ENCODE assay signal across 21 cellular contexts in genomic region chr10:43944742-43945730, GRCh38.
DNase-seq lines count a peak whose midpoint lies in the region; ATAC-seq and TF ChIP-seq lines count a peak whose summit lies in the region.
"Had no signal": no experiment of that assay in that cellular context is flagged by ENCODE, and none has a peak within 500 bp of the region (broad histone marks: within the 10 kb centered on the region; RNA-seq: fewer than 3 reads in every experiment).

No MANE protein-coding gene starts in this region.

- H3K4me3 Mint-ChIP-seq in activated CD4-positive, alpha-beta memory T cell treated with anti-CD3 and anti-CD28 coated beads, Interleukin-2, amount 10 ng/mL, durations not matched to agents 7 days and 5 days = no peak overlapping the region
- H3K4me3 Mint-ChIP-seq in activated CD4-positive, alpha-beta memory T cell treated with anti-CD3 and anti-CD28 coated beads for 36 hours = no peak overlapping the region
- H3K4me3 Mint-ChIP-seq in nephron = peak overlapping the region in 1 of 3 experiments; percentile 39
- H3K4me3 Mint-ChIP-seq: activated CD4-positive, alpha-beta T cell treated with anti-CD3 and anti-CD28 coated beads, Interleukin-2, amount 10 ng/mL, durations not matched to agents 7 days and 5 days; activated naive CD4-positive, alpha-beta T cell treated with anti-CD3 and anti-CD28 coated beads, Interleukin-2, amount 50 U/mL, for 24 hours; activated T-cell treated with anti-CD3 and anti-CD28 coated beads, Interleukin-2, amount 50 U/mL, for 4 hours had no signal

- 73 to 81% (median 77%) methylated on average over 12 of the region's 12 CpGs for WGBS in heart left ventricle, 4 donors

- ATAC-seq in heart left ventricle = peak; percentile 28 to 52 (median 34)
- ATAC-seq: activated T-cell treated with anti-CD3 and anti-CD28 coated beads, Interleukin-2, amount 50 U/mL, for 4 hours; T-cell had no signal

- peaks cover 2 to 36% (median 25%) of the 10 kb centered on the region in 12 donors for H3K4me1 ChIP-seq in heart left ventricle
- H3K4me1 ChIP-seq: transverse colon had no signal

- POLR2A ChIA-PET in activated CD4-positive, alpha-beta memory T cell treated with anti-CD3 and anti-CD28 coated beads, Interleukin-2, amount 10 ng/mL, durations not matched to agents 7 days and 5 days (lab: Charles Lee) = no interaction called here
- POLR2A ChIA-PET in activated CD4-positive, alpha-beta memory T cell treated with anti-CD3 and anti-CD28 coated beads for 36 hours (lab: Charles Lee) = no interaction called here

- H3K27me3 ChIP-seq in heart left ventricle (no peaks in the 10 kb centered on the region), H7 (ENCODE audit: control insufficient read depth, insufficient read depth, low read length) (no peaks in the 10 kb centered on the region)
- H3K27me3 ChIP-seq: BE2C, transverse colon had no signal

- CTCF ChIA-PET in activated CD4-positive, alpha-beta memory T cell treated with anti-CD3 and anti-CD28 coated beads, Interleukin-2, amount 10 ng/mL, durations not matched to agents 7 days and 5 days (lab: Charles Lee) = no interaction called here
- CTCF ChIA-PET in activated CD4-positive, alpha-beta memory T cell treated with anti-CD3 and anti-CD28 coated beads for 36 hours (lab: Charles Lee) = no interaction called here

- H3K27ac Mint-ChIP-seq in activated CD4-positive, alpha-beta memory T cell treated with anti-CD3 and anti-CD28 coated beads, Interleukin-2, amount 10 ng/mL, durations not matched to agents 7 days and 5 days = no peak overlapping the region
- H3K27ac Mint-ChIP-seq in activated CD4-positive, alpha-beta memory T cell treated with anti-CD3 and anti-CD28 coated beads for 36 hours = no peak overlapping the region
- H3K27ac Mint-ChIP-seq in nephron = peak overlapping the region; percentile 90 to 96 (median 96)
- H3K27ac Mint-ChIP-seq: activated CD4-positive, alpha-beta T cell treated with anti-CD3 and anti-CD28 coated beads, Interleukin-2, amount 10 ng/mL, durations not matched to agents 7 days and 5 days; activated naive CD4-positive, alpha-beta T cell treated with anti-CD3 and anti-CD28 coated beads, Interleukin-2, amount 50 U/mL, for 24 hours; T-cell had no signal

- no peaks in the 10 kb centered on the region for H3K9me3 Mint-ChIP-seq in activated CD4-positive, alpha-beta memory T cell treated with anti-CD3 and anti-CD28 coated beads, Interleukin-2, amount 10 ng/mL, durations not matched to agents 7 days and 5 days
- H3K9me3 Mint-ChIP-seq in activated CD4-positive, alpha-beta memory T cell treated with anti-CD3 and anti-CD28 coated beads for 36 hours = no peaks in the 10 kb centered on the region
- peaks cover 8% of the 10 kb centered on the region for H3K9me3 Mint-ChIP-seq in nephron
- H3K9me3 Mint-ChIP-seq: activated CD4-positive, alpha-beta T cell treated with anti-CD3 and anti-CD28 coated beads, Interleukin-2, amount 10 ng/mL, durations not matched to agents 7 days and 5 days; activated naive CD4-positive, alpha-beta T cell treated with anti-CD3 and anti-CD28 coated beads, Interleukin-2, amount 50 U/mL, for 24 hours had no signal

- intact Hi-C loops in activated CD4-positive, alpha-beta memory T cell treated with anti-CD3 and anti-CD28 coated beads for 36 hours (cut with micrococcal nuclease) = no loop called here
- intact Hi-C loops in heart left ventricle (cut with DNase I) = no loop called here

- peaks cover 0 to 12% (median 0%) of the 10 kb centered on the region in 12 donors for H3K9me3 ChIP-seq in heart left ventricle
- H3K9me3 ChIP-seq: BE2C, neutrophil, transverse colon had no signal

- H3K27ac ChIP-seq in heart left ventricle = peak overlapping the region in 1 of 12 donors; percentile 19
- H3K27ac ChIP-seq: neutrophil, transverse colon had no signal

- H3K36me3 ChIP-seq in heart left ventricle = no peaks in the 10 kb centered on the region
- H3K36me3 ChIP-seq in H7 (replicated peaks; ENCODE audit: control insufficient read depth, insufficient read depth, low read length) = no peaks in the 10 kb centered on the region
- H3K36me3 ChIP-seq: BE2C, neutrophil, transverse colon had no signal

- no peak for TF ChIP-seq POLR2A in heart left ventricle (IDR thresholded peaks at IDR 0.05)

- TF ChIP-seq CTCF in heart left ventricle (IDR thresholded peaks at IDR 0.05) (no peak), nephron (IDR thresholded peaks at IDR 0.05; ENCODE audit: unreplicated experiment in 3 of 3) (no peak)

- no peak overlapping the region for H3K4me3 ChIP-seq in heart left ventricle
- no peak overlapping the region for H3K4me3 ChIP-seq in H7 (ENCODE audit: insufficient read depth, low read depth, low read length)
- H3K4me3 ChIP-seq: transverse colon had no signal

- peak; percentile 5 for DNase-seq in activated CD4-positive, alpha-beta memory T cell treated with anti-CD3 and anti-CD28 coated beads, Interleukin-2, amount 10 ng/mL, durations not matched to agents 7 days and 5 days
- DNase-seq in activated CD4-positive, alpha-beta memory T cell treated with anti-CD3 and anti-CD28 coated beads for 36 hours = no peak
- peak in 3 of 5 donors; percentile 10 to 46 (median 22) for DNase-seq in heart left ventricle
- peak; percentile 38 for DNase-seq in ureter (ENCODE audit: low spot score)
- DNase-seq in T-helper 2 cell = no peak
- no peak for DNase-seq in H7
- no peak for DNase-seq in activated CD4-positive, alpha-beta T cell treated with anti-CD3 and anti-CD28 coated beads, Interleukin-2, amount 50 U/mL, for 48 hours
- DNase-seq: 8988T; activated CD4-positive, alpha-beta T cell treated with anti-CD3 and anti-CD28 coated beads, Interleukin-2, amount 10 ng/mL, durations not matched to agents 7 days and 5 days; activated T-cell treated with anti-CD3 and anti-CD28 coated beads, Interleukin-2, amount 50 U/mL, for 4 hours; BE2C; hippocampal formation; Kasumi-1; NCI-H1092; NCI-H510A; stimulated activated naive CD4-positive, alpha-beta T cell; transverse colon had no signal

- no peaks in the 10 kb centered on the region for H3K4me1 Mint-ChIP-seq in activated CD4-positive, alpha-beta memory T cell treated with anti-CD3 and anti-CD28 coated beads, Interleukin-2, amount 10 ng/mL, durations not matched to agents 7 days and 5 days
- peaks cover 5% of the 10 kb centered on the region for H3K4me1 Mint-ChIP-seq in activated CD4-positive, alpha-beta memory T cell treated with anti-CD3 and anti-CD28 coated beads for 36 hours (ENCODE audit: low read depth)
- peaks cover 50% of the 10 kb centered on the region for H3K4me1 Mint-ChIP-seq in nephron
- H3K4me1 Mint-ChIP-seq: activated CD4-positive, alpha-beta T cell treated with anti-CD3 and anti-CD28 coated beads, Interleukin-2, amount 10 ng/mL, durations not matched to agents 7 days and 5 days had no signal

- no peaks in the 10 kb centered on the region for H3K36me3 Mint-ChIP-seq in activated CD4-positive, alpha-beta memory T cell treated with anti-CD3 and anti-CD28 coated beads, Interleukin-2, amount 10 ng/mL, durations not matched to agents 7 days and 5 days (ENCODE audit: low read depth)
- H3K36me3 Mint-ChIP-seq in activated CD4-positive, alpha-beta memory T cell treated with anti-CD3 and anti-CD28 coated beads for 36 hours = no peaks in the 10 kb centered on the region
- H3K36me3 Mint-ChIP-seq in nephron (ENCODE audit: low read depth) = no peaks in the 10 kb centered on the region
- H3K36me3 Mint-ChIP-seq: activated naive CD4-positive, alpha-beta T cell treated with anti-CD3 and anti-CD28 coated beads, Interleukin-2, amount 50 U/mL, for 24 hours; T-cell had no signal

- H3K27me3 Mint-ChIP-seq in activated CD4-positive, alpha-beta memory T cell treated with anti-CD3 and anti-CD28 coated beads, Interleukin-2, amount 10 ng/mL, durations not matched to agents 7 days and 5 days = peaks cover 5% of the 10 kb centered on the region
- H3K27me3 Mint-ChIP-seq in activated CD4-positive, alpha-beta memory T cell treated with anti-CD3 and anti-CD28 coated beads for 36 hours = peaks cover 6% of the 10 kb centered on the region
- peaks cover 10% of the 10 kb centered on the region for H3K27me3 Mint-ChIP-seq in nephron (ENCODE audit: low read depth)

Comparison
In these comparisons a context has a peak if more than half of its experiments do, and no peak if none do; other contexts are left out.
1. DNase-seq: peak in activated CD4-positive, alpha-beta memory T cell treated with anti-CD3 and anti-CD28 coated beads, Interleukin-2, amount 10 ng/mL, durations not matched to agents 7 days and 5 days (single experiment), heart left ventricle (3 of 5) and ureter (single experiment); none in activated CD4-positive, alpha-beta memory T cell treated with anti-CD3 and anti-CD28 coated beads for 36 hours (single experiment), T-helper 2 cell (0 of 5), H7 (single experiment) and activated CD4-positive, alpha-beta T cell treated with anti-CD3 and anti-CD28 coated beads, Interleukin-2, amount 50 U/mL, for 48 hours (0 of 2).
2. H3K27ac Mint-ChIP-seq: peak in nephron (3 of 3); none in activated CD4-positive, alpha-beta memory T cell treated with anti-CD3 and anti-CD28 coated beads, Interleukin-2, amount 10 ng/mL, durations not matched to agents 7 days and 5 days (single experiment) and activated CD4-positive, alpha-beta memory T cell treated with anti-CD3 and anti-CD28 coated beads for 36 hours (single experiment).